In genomic region chr3:9503283-9503682, GRCh38 we compare ENCODE assay signal across 8 cellular contexts. TPM values are rescaled to one million over a fixed set of nuclear protein-coding genes. Genes with fewer than 3 reads are reported as not detected.
DNase-seq lines count a peak whose midpoint lies in the region; ATAC-seq and TF ChIP-seq lines count a peak whose summit lies in the region.

No MANE protein-coding gene starts in this region.

- no peaks in the 10 kb centered on the region for H3K9me3 Mint-ChIP-seq in activated T-cell treated with anti-CD3 and anti-CD28 coated beads, Interleukin-2, amount 50 U/mL, for 4 hours

- H3K4me1 ChIP-seq in Peyer's patch: peaks cover 0 to 10% (median 0%) of the 10 kb centered on the region in 4 donors
- H3K4me1 ChIP-seq in neutrophil (ENCODE audit: control insufficient read depth in 1 of 2, insufficient read depth in 1 of 2, low read depth in 1 of 2, low read length in 1 of 2): no peaks in the 10 kb centered on the region

- H3K9me3 ChIP-seq in Peyer's patch (no peaks in the 10 kb centered on the region), neutrophil (no peaks in the 10 kb centered on the region)

- no peak overlapping the region for H3K4me3 Mint-ChIP-seq in activated T-cell treated with anti-CD3 and anti-CD28 coated beads, Interleukin-2, amount 50 U/mL, for 4 hours

- TF ChIP-seq CTCF in Peyer's patch (IDR thresholded peaks at IDR 0.05) (peak; percentile 63 to 72 (median 65)), fibroblast of pulmonary artery (IDR thresholded peaks at IDR 0.05; ENCODE audit: low read length, missing control alignments) (peak; percentile 94), neutrophil (IDR thresholded peaks at IDR 0.05) (peak; percentile 80)

- H3K27me3 ChIP-seq in Peyer's patch (peaks cover 0 to 10% of the 10 kb centered on the region in 2 donors), neutrophil (peaks cover 59% of the 10 kb centered on the region)

- H3K36me3 Mint-ChIP-seq in activated T-cell treated with anti-CD3 and anti-CD28 coated beads, Interleukin-2, amount 50 U/mL, for 4 hours (ENCODE audit: insufficient read depth): no peaks in the 10 kb centered on the region

- no peak overlapping the region for H3K27ac ChIP-seq in Peyer's patch
- no peak overlapping the region for H3K27ac ChIP-seq in neutrophil
- H3K27ac ChIP-seq in substantia nigra (ENCODE audit: low read depth, low read length, poor library complexity, severe bottlenecking): no peak overlapping the region

- peak; percentile 57 to 58 for ATAC-seq in activated T-cell treated with anti-CD3 and anti-CD28 coated beads, Interleukin-2, amount 50 U/mL, for 4 hours
- no peak for ATAC-seq in GM21515 (IDR thresholded peaks at IDR 0.05; ENCODE audit: unreplicated experiment)

- peak; percentile 69 for DNase-seq in ELR (ENCODE audit: low read depth)
- peak; percentile 32 for DNase-seq in HS-5 (ENCODE audit: low read depth)
- peak; percentile 66 to 86 (median 76) for DNase-seq in Peyer's patch
- DNase-seq in activated T-cell treated with anti-CD3 and anti-CD28 coated beads, Interleukin-2, amount 50 U/mL, for 4 hours: peak; percentile 59
- peak; percentile 77 for DNase-seq in fibroblast of pulmonary artery (ENCODE audit: low read depth)
- peak in 31 of 49 donors; percentile 5 to 58 (median 32) for DNase-seq in substantia nigra (lab: John Stamatoyannopoulos, UW)

- H3K27me3 Mint-ChIP-seq in activated T-cell treated with anti-CD3 and anti-CD28 coated beads, Interleukin-2, amount 50 U/mL, for 4 hours (ENCODE audit: low read depth): peaks cover 54% of the 10 kb centered on the region

- H3K4me3 ChIP-seq in Peyer's patch (no peak overlapping the region), fibroblast of pulmonary artery (replicated peaks; ENCODE audit: low read depth, low read length) (no peak overlapping the region), neutrophil (ENCODE audit: low read depth in 1 of 2, low read length in 1 of 2) (no peak overlapping the region)

- no peak for TF ChIP-seq POLR2A in Peyer's patch (IDR thresholded peaks at IDR 0.05)

- H3K36me3 ChIP-seq in Peyer's patch: no peaks in the 10 kb centered on the region
- no peaks in the 10 kb centered on the region for H3K36me3 ChIP-seq in neutrophil

- H3K4me1 Mint-ChIP-seq in activated T-cell treated with anti-CD3 and anti-CD28 coated beads, Interleukin-2, amount 50 U/mL, for 4 hours (ENCODE audit: low read depth): peaks cover 6% of the 10 kb centered on the region

RNA-seq across cellular contexts. Expression of gene LHFPL4, which starts 50.3 kb away (rescaled TPM):
- total RNA-seq in Peyer's patch: under 1 TPM in 1 of 4 donors, not detected in 3; 0.54 TPM
- total RNA-seq in activated T-cell treated with anti-CD3 and anti-CD28 coated beads, Interleukin-2, amount 50 U/mL, for 4 hours: not detected
